8 cellular contexts compared by ENCODE assay signal in genomic region chrX:15903186-15903681, GRCh38. TPM values are rescaled to one million over a fixed set of nuclear protein-coding genes. Genes with fewer than 3 reads are reported as not detected.
A peak's percentile ranks its signal among the peaks of the same experiment; 100 is the strongest.
DNase-seq lines count a peak whose midpoint lies in the region; ATAC-seq and TF ChIP-seq lines count a peak whose summit lies in the region.

No MANE protein-coding gene starts in this region.

- TF ChIP-seq CTCF in stomach (IDR thresholded peaks at IDR 0.05) (no peak), brain microvascular endothelial cell (IDR thresholded peaks at IDR 0.05; ENCODE audit: low read depth, low read length, missing control alignments) (no peak), vagina (IDR thresholded peaks at IDR 0.05) (no peak)

- no peak overlapping the region for H3K4me3 ChIP-seq in stomach
- no peak overlapping the region for H3K4me3 ChIP-seq in brain microvascular endothelial cell (ENCODE audit: low read depth, low read length)
- no peak overlapping the region for H3K4me3 ChIP-seq in vagina

- TF ChIP-seq EP300 in stomach (IDR thresholded peaks at IDR 0.05) = no peak

- peaks cover 0 to 22% (median 10%) of the 10 kb centered on the region in 4 donors for H3K9me3 ChIP-seq in stomach
- H3K9me3 ChIP-seq in vagina = no peaks in the 10 kb centered on the region

- no peak for TF ChIP-seq POLR2A in stomach (IDR thresholded peaks at IDR 0.05)
- no peak for TF ChIP-seq POLR2A in vagina (IDR thresholded peaks at IDR 0.05)

- H3K4me1 ChIP-seq in stomach = no peaks in the 10 kb centered on the region
- no peaks in the 10 kb centered on the region for H3K4me1 ChIP-seq in vagina

- peaks cover 0 to 5% (median 0%) of the 10 kb centered on the region in 3 donors for H3K27me3 ChIP-seq in stomach
- no peaks in the 10 kb centered on the region for H3K27me3 ChIP-seq in brain microvascular endothelial cell (replicated peaks)
- H3K27me3 ChIP-seq in vagina = no peaks in the 10 kb centered on the region

- ATAC-seq in GM19438 (IDR thresholded peaks at IDR 0.05; ENCODE audit: low read depth, unreplicated experiment) (peak; percentile 95), HG03280 (IDR thresholded peaks at IDR 0.05; ENCODE audit: unreplicated experiment) (peak; percentile 84)

- DNase-seq in GF-D8 (lab: John Stamatoyannopoulos, UW) = peak; percentile 42
- DNase-seq in SW480 (ENCODE audit: low spot score) = peak; percentile 71
- no peak for DNase-seq in NCI-H2081 treated with DMSO at 0.1 percent for 48 hours (lab: John Stamatoyannopoulos, UW)
- DNase-seq in stomach = no peak
- no peak for DNase-seq in brain microvascular endothelial cell
- DNase-seq in vagina (ENCODE audit: extremely low spot score in 2 of 2) = no peak

- H3K27ac ChIP-seq in stomach = no peak overlapping the region
- H3K27ac ChIP-seq in brain microvascular endothelial cell = no peak overlapping the region
- no peak overlapping the region for H3K27ac ChIP-seq in vagina

- 57 to 79% (median 70%) methylated on average over 5 of the region's 5 CpGs for WGBS in stomach, 5 donors

- in situ Hi-C loops in brain microvascular endothelial cell (cut with HindIII; ENCODE audit: low pct_ligation_motif_present, low sequenced_read_pairs) = no loop called here

- no peaks in the 10 kb centered on the region for H3K36me3 ChIP-seq in stomach
- no peaks in the 10 kb centered on the region for H3K36me3 ChIP-seq in brain microvascular endothelial cell (replicated peaks)
- no peaks in the 10 kb centered on the region for H3K36me3 ChIP-seq in vagina

- intact Hi-C loops in stomach (cut with DNase I; ENCODE audit: low total_unique reads) = loop anchor here (10.0 kb wide), 1 partner anchor 62 kb away; no protein-coding TSS in a partner anchor
- intact Hi-C loops in vagina (cut with DNase I) = no loop called here

RNA-seq across cellular contexts. Expression of gene AP1S2, which starts 48.6 kb away (rescaled TPM):
- total RNA-seq in stomach = 100 to 1,000 TPM in 1 of 5 donors, 10 to 100 TPM in 3, 1 to 10 TPM in 1; 8.1 to 146 (median 53.6) TPM
- polyA plus RNA-seq in stomach = 10 to 100 TPM; 12.1 to 15.8 (median 14.9) TPM
- total RNA-seq in vagina = 18.9 TPM

Comparison
In these comparisons a context has a peak if more than half of its experiments do, and no peak if none do; other contexts are left out.
1. DNase-seq: peak in GF-D8 (single experiment) and SW480 (single experiment); none in NCI-H2081 treated with DMSO at 0.1 percent for 48 hours (single experiment), stomach (single experiment), brain microvascular endothelial cell (single experiment) and vagina (0 of 2).